Comparison of ENCODE assay signal across 8 cellular contexts in the genomic region with DNA sequence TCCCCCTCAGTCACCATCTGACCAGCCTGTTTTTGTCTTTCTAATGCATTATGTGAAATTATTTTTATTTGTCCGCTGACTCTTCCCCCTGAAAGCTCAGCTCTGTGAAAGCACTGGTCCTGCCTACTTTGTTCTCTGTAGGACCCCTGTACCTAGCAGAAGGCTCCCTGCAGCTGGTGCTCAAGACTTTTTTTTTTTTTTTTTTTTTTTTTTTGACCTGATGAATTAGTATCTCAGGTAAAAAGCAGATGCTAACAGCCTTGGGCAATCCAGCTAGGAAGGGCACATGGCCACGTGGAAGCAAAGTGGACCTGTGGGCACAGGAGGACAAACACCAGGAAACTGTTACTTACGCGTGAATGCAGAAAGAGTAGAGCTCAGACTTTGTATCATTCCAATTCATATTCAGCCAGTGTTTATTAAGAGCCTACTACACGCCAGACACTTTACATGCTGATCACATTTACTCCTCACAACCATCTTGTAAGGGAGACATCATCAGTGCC. TPM values are rescaled to one million over a fixed set of nuclear protein-coding genes. Genes with fewer than 3 reads are reported as not detected.
DNase-seq lines count a peak whose midpoint lies in the region; ATAC-seq, FAIRE-seq and TF ChIP-seq lines count a peak whose summit lies in the region.

No MANE protein-coding gene starts in this region.

- H3K4me3 ChIP-seq in kidney (ENCODE audit: low read length in 2 of 2) (peak overlapping the region in 1 of 2 donors; percentile 69), stomach (peak overlapping the region; percentile 63 to 93 (median 69))

- CTCF ChIA-PET in activated CD8-positive, alpha-beta memory T cell treated with anti-CD3 and anti-CD28 coated beads, Interleukin-2, amount 10 ng/mL, durations not matched to agents 7 days and 5 days (lab: Charles Lee) = interaction anchor here (0.7 to 1.8 kb wide), 4 partner anchors 17 to 136 kb away, joined by 3 to 10 read pairs (median 5); no protein-coding TSS in a partner anchor
- CTCF ChIA-PET in activated CD8-positive, alpha-beta T cell treated with anti-CD3 and anti-CD28 coated beads for 36 hours (lab: Charles Lee) = interaction anchor here (1.3 kb wide), 1 partner anchor 26 kb away, joined by 4 read pairs; no protein-coding TSS in a partner anchor

- H3K9me3 Mint-ChIP-seq in activated CD8-positive, alpha-beta memory T cell treated with anti-CD3 and anti-CD28 coated beads, Interleukin-2, amount 10 ng/mL, durations not matched to agents 7 days and 5 days (ENCODE audit: low read depth) = no peaks in the 10 kb centered on the region
- H3K9me3 Mint-ChIP-seq in activated CD8-positive, alpha-beta T cell treated with anti-CD3 and anti-CD28 coated beads for 36 hours = no peaks in the 10 kb centered on the region

- no peaks in the 10 kb centered on the region for H3K27me3 Mint-ChIP-seq in activated CD8-positive, alpha-beta memory T cell treated with anti-CD3 and anti-CD28 coated beads, Interleukin-2, amount 10 ng/mL, durations not matched to agents 7 days and 5 days
- no peaks in the 10 kb centered on the region for H3K27me3 Mint-ChIP-seq in activated CD8-positive, alpha-beta T cell treated with anti-CD3 and anti-CD28 coated beads for 36 hours

- H3K9ac ChIP-seq in kidney (ENCODE audit: low read length in 2 of 2) = no peak overlapping the region

- H3K4me1 ChIP-seq in kidney (ENCODE audit: control insufficient read depth in 1 of 2, insufficient read depth in 1 of 2, low read depth in 1 of 2, low read length in 2 of 2) (peaks cover 8 to 12% of the 10 kb centered on the region in 2 donors), stomach (peaks cover 10 to 52% (median 43%) of the 10 kb centered on the region in 4 donors)

- no peak for DNase-seq in activated CD8-positive, alpha-beta memory T cell treated with anti-CD3 and anti-CD28 coated beads, Interleukin-2, amount 10 ng/mL, durations not matched to agents 7 days and 5 days
- DNase-seq in activated CD8-positive, alpha-beta memory T cell treated with anti-CD3 and anti-CD28 coated beads for 24 hours = no peak
- no peak for DNase-seq in activated CD8-positive, alpha-beta T cell treated with anti-CD3 and anti-CD28 coated beads for 36 hours
- DNase-seq in kidney (peak; percentile 19), stomach (no peak), hepatic stellate cell (ENCODE audit: low spot score) (no peak), NCI-H1694 treated with DMSO at 0.1 percent for 48 hours (lab: John Stamatoyannopoulos, UW) (no peak), MV-4-11 (lab: John Stamatoyannopoulos, UW) (no peak)

- WGBS in stomach, 5 donors = 90 to 98% (median 92%) methylated on average over 5 of the region's 5 CpGs

- H3K27ac Mint-ChIP-seq in activated CD8-positive, alpha-beta memory T cell treated with anti-CD3 and anti-CD28 coated beads, Interleukin-2, amount 10 ng/mL, durations not matched to agents 7 days and 5 days = peak overlapping the region; percentile 41
- peak overlapping the region; percentile 7 for H3K27ac Mint-ChIP-seq in activated CD8-positive, alpha-beta T cell treated with anti-CD3 and anti-CD28 coated beads for 36 hours

- peaks cover 33% of the 10 kb centered on the region for H3K36me3 Mint-ChIP-seq in activated CD8-positive, alpha-beta memory T cell treated with anti-CD3 and anti-CD28 coated beads, Interleukin-2, amount 10 ng/mL, durations not matched to agents 7 days and 5 days
- peaks cover 32% of the 10 kb centered on the region for H3K36me3 Mint-ChIP-seq in activated CD8-positive, alpha-beta T cell treated with anti-CD3 and anti-CD28 coated beads for 36 hours (ENCODE audit: low read depth)

- intact Hi-C loops in activated CD8-positive, alpha-beta T cell treated with anti-CD3 and anti-CD28 coated beads for 36 hours (cut with micrococcal nuclease) = no loop called here
- intact Hi-C loops in kidney (cut with DNase I) (no loop called here), stomach (cut with DNase I; ENCODE audit: low total_unique reads) (no loop called here)

- H3K27ac ChIP-seq in kidney (ENCODE audit: low read depth in 2 of 2, low read length in 2 of 2) (no peak overlapping the region), stomach (peak overlapping the region in 1 of 5 donors; percentile 76)

- ATAC-seq in activated CD8-positive, alpha-beta memory T cell treated with anti-CD3 and anti-CD28 coated beads, Interleukin-2, amount 10 ng/mL, durations not matched to agents 7 days and 5 days = no peak
- ATAC-seq in activated CD8-positive, alpha-beta T cell treated with anti-CD3 and anti-CD28 coated beads for 36 hours = no peak

- POLR2A ChIA-PET in activated CD8-positive, alpha-beta T cell treated with anti-CD3 and anti-CD28 coated beads for 36 hours (lab: Charles Lee) = interaction anchor here (0.9 to 1.2 kb wide), 4 partner anchors 24 to 217 kb away, joined by 3 to 4 read pairs (median 3); a partner anchor contains a TSS

- no peaks in the 10 kb centered on the region for H3K27me3 ChIP-seq in stomach

- no peaks in the 10 kb centered on the region for H3K9me3 ChIP-seq in kidney (ENCODE audit: control insufficient read depth in 1 of 2, low read length in 2 of 2)
- no peaks in the 10 kb centered on the region for H3K9me3 ChIP-seq in stomach

- no peak for TF ChIP-seq CTCF in activated CD8-positive, alpha-beta T cell treated with anti-CD3 and anti-CD28 coated beads for 36 hours (IDR thresholded peaks at IDR 0.05)
- TF ChIP-seq CTCF in kidney (IDR thresholded peaks at IDR 0.05; ENCODE audit: borderline replicate concordance, extremely low read depth, insufficient read depth) = no peak
- TF ChIP-seq CTCF in stomach (IDR thresholded peaks at IDR 0.05) = no peak

- H3K36me3 ChIP-seq in kidney (ENCODE audit: control insufficient read depth in 1 of 2, insufficient read depth in 2 of 2, low read length in 2 of 2) = peaks cover 35 to 40% of the 10 kb centered on the region in 2 donors
- peaks cover 43 to 48% (median 48%) of the 10 kb centered on the region in 4 donors for H3K36me3 ChIP-seq in stomach

- H3K4me3 Mint-ChIP-seq in activated CD8-positive, alpha-beta memory T cell treated with anti-CD3 and anti-CD28 coated beads, Interleukin-2, amount 10 ng/mL, durations not matched to agents 7 days and 5 days = peak overlapping the region; percentile 78
- peak overlapping the region; percentile 81 for H3K4me3 Mint-ChIP-seq in activated CD8-positive, alpha-beta T cell treated with anti-CD3 and anti-CD28 coated beads for 36 hours

- peaks cover 45% of the 10 kb centered on the region for H3K4me1 Mint-ChIP-seq in activated CD8-positive, alpha-beta memory T cell treated with anti-CD3 and anti-CD28 coated beads, Interleukin-2, amount 10 ng/mL, durations not matched to agents 7 days and 5 days
- peaks cover 42% of the 10 kb centered on the region for H3K4me1 Mint-ChIP-seq in activated CD8-positive, alpha-beta T cell treated with anti-CD3 and anti-CD28 coated beads for 36 hours (ENCODE audit: low read depth)

- no peak for TF ChIP-seq EP300 in stomach (IDR thresholded peaks at IDR 0.05)

- TF ChIP-seq POLR2A in stomach (IDR thresholded peaks at IDR 0.05) = no peak

- FAIRE-seq in kidney (lab: Jason Lieb, UNC) = no peak

RNA-seq across cellular contexts. Expression of a gene that starts 0.6 kb away (rescaled TPM):
- 10 to 100 TPM; 41.2 to 59.0 TPM for total RNA-seq in activated CD8-positive, alpha-beta memory T cell treated with anti-CD3 and anti-CD28 coated beads, Interleukin-2, amount 10 ng/mL, durations not matched to agents 7 days and 5 days
- 10 to 100 TPM; 43.6 to 44.8 TPM for total RNA-seq in activated CD8-positive, alpha-beta T cell treated with anti-CD3 and anti-CD28 coated beads for 36 hours
- total RNA-seq in kidney (19.0 TPM), stomach (10 to 100 TPM; 13.6 to 30.9 (median 17.0) TPM)
- polyA plus RNA-seq in kidney (ENCODE audit: insufficient read depth, low read depth, low replicate concordance) (60.7 TPM), stomach (10 to 100 TPM; 16.5 to 27.1 (median 19.9) TPM)

RNA-seq across cellular contexts. Expression of a gene that starts 18.3 kb away (rescaled TPM):
- total RNA-seq in activated CD8-positive, alpha-beta memory T cell treated with anti-CD3 and anti-CD28 coated beads, Interleukin-2, amount 10 ng/mL, durations not matched to agents 7 days and 5 days = 10 to 100 TPM; 61.0 to 66.2 TPM
- 10 to 100 TPM; 33.8 to 36.9 TPM for total RNA-seq in activated CD8-positive, alpha-beta T cell treated with anti-CD3 and anti-CD28 coated beads for 36 hours
- total RNA-seq in kidney = 75.0 TPM
- 60.6 TPM for polyA plus RNA-seq in kidney (ENCODE audit: insufficient read depth, low read depth, low replicate concordance)
- 100 to 1,000 TPM in 1 of 5 donors, 10 to 100 TPM in 4; 14.7 to 105 (median 33.3) TPM for total RNA-seq in stomach
- polyA plus RNA-seq in stomach = 10 to 100 TPM; 19.2 to 25.7 (median 19.8) TPM

RNA-seq across cellular contexts. Expression of a gene that starts 23.6 kb away (rescaled TPM):
- 10 to 100 TPM; 36.9 to 52.0 TPM for total RNA-seq in activated CD8-positive, alpha-beta memory T cell treated with anti-CD3 and anti-CD28 coated beads, Interleukin-2, amount 10 ng/mL, durations not matched to agents 7 days and 5 days
- total RNA-seq in activated CD8-positive, alpha-beta T cell treated with anti-CD3 and anti-CD28 coated beads for 36 hours = 100 to 1,000 TPM; 142 to 146 TPM
- total RNA-seq in kidney (7.1 TPM), stomach (10 to 100 TPM in 2 of 5 donors, 1 to 10 TPM in 2, under 1 TPM in 1; 0.89 to 21.1 (median 9.1) TPM)
- polyA plus RNA-seq in kidney (ENCODE audit: insufficient read depth, low read depth, low replicate concordance) (21.9 TPM), stomach (10 to 100 TPM in 2 of 3 donors, 1 to 10 TPM in 1; 8.7 to 54.8 (median 17.1) TPM)

RNA-seq across cellular contexts. Expression of a gene that starts 45.8 kb away (rescaled TPM):
- 100 to 1,000 TPM; 151 to 197 TPM for total RNA-seq in activated CD8-positive, alpha-beta memory T cell treated with anti-CD3 and anti-CD28 coated beads, Interleukin-2, amount 10 ng/mL, durations not matched to agents 7 days and 5 days
- 100 to 1,000 TPM; 140 to 141 TPM for total RNA-seq in activated CD8-positive, alpha-beta T cell treated with anti-CD3 and anti-CD28 coated beads for 36 hours
- total RNA-seq in kidney (7.4 TPM), stomach (10 to 100 TPM in 2 of 5 donors, 1 to 10 TPM in 3; 1.2 to 48.7 (median 9.9) TPM)
- polyA plus RNA-seq in kidney (ENCODE audit: insufficient read depth, low read depth, low replicate concordance) (123 TPM), stomach (10 to 100 TPM in 1 of 3 donors, 1 to 10 TPM in 2; 4.4 to 16.4 (median 6.6) TPM)

RNA-seq across cellular contexts. Expression of a gene that starts 46.9 kb away (rescaled TPM):
- not detected for total RNA-seq in activated CD8-positive, alpha-beta memory T cell treated with anti-CD3 and anti-CD28 coated beads, Interleukin-2, amount 10 ng/mL, durations not matched to agents 7 days and 5 days
- total RNA-seq in activated CD8-positive, alpha-beta T cell treated with anti-CD3 and anti-CD28 coated beads for 36 hours = not detected
- total RNA-seq in kidney (not detected), stomach (1 to 10 TPM in 1 of 5 donors, under 1 TPM in 1, not detected in 3; 0.43 to 9.3 TPM)
- polyA plus RNA-seq in kidney (ENCODE audit: insufficient read depth, low read depth, low replicate concordance) (not detected), stomach (1 to 10 TPM in 1 of 3 donors, not detected in 2; 2.4 TPM)
